ENCODE assay signal across 2 cellular contexts in genomic region chr3:13093687-13094086, GRCh38.
TF ChIP-seq lines count a peak whose summit lies in the region.

No MANE protein-coding gene starts in this region.

TF ChIP-seq in K562, 482 proteins besides CTCF, POLR2A, EP300 and RAD21 (continues in another document):
- TF ChIP-seq RAD51 (IDR thresholded peaks at IDR 0.05; ENCODE audit: borderline replicate concordance, low read depth) = peak; percentile 91
- no peak for TF ChIP-seq SAP30 (IDR thresholded peaks at IDR 0.05; ENCODE audit: borderline replicate concordance, insufficient read depth, low read depth, low read length, poor library complexity, severe bottlenecking)
- peak; percentile 59 for TF ChIP-seq NFYB (IDR thresholded peaks at IDR 0.05; ENCODE audit: extremely low read depth, insufficient read length)
- TF ChIP-seq PHF21A (IDR thresholded peaks at IDR 0.05; ENCODE audit: borderline replicate concordance, low read depth) = no peak
- TF ChIP-seq ZNF311 (CRISPR knock-in tag; IDR thresholded peaks at IDR 0.05) = no peak
- peak; percentile 40; the same call in 1 of the 2 replicates for TF ChIP-seq BHLHE40 (IDR thresholded peaks at IDR 0.05; ENCODE audit: low read length)
- no peak for TF ChIP-seq SPI1 (IDR thresholded peaks at IDR 0.05; ENCODE audit: borderline replicate concordance, low read depth, low read length)
- no peak for TF ChIP-seq SP1 (CRISPR knock-in tag; IDR thresholded peaks at IDR 0.05)
- peak; percentile 79; the same call in 1 of the 2 replicates for TF ChIP-seq TOE1 (IDR thresholded peaks at IDR 0.05; ENCODE audit: borderline replicate concordance)
- no peak for TF ChIP-seq TOE1 (CRISPR knock-in tag; IDR thresholded peaks at IDR 0.05; ENCODE audit: borderline replicate concordance, low read depth)
- TF ChIP-seq RBM25 (IDR thresholded peaks at IDR 0.05; ENCODE audit: low read depth, low read length, severe bottlenecking) = peak; percentile 50
- TF ChIP-seq STAT5A (IDR thresholded peaks at IDR 0.05; ENCODE audit: borderline replicate concordance, low read length) = no peak
- TF ChIP-seq USF1 (CRISPR knock-in tag; IDR thresholded peaks at IDR 0.05) = peak; percentile 95
- no peak for TF ChIP-seq HIVEP1 (CRISPR knock-in tag; IDR thresholded peaks at IDR 0.05)
- no peak for TF ChIP-seq ZBTB49 (CRISPR knock-in tag; IDR thresholded peaks at IDR 0.05; ENCODE audit: borderline replicate concordance)
- no peak for TF ChIP-seq RERE (CRISPR knock-in tag; IDR thresholded peaks at IDR 0.05; ENCODE audit: borderline replicate concordance)
- peak in 1 of 2 experiments; percentile 19 for TF ChIP-seq E2F6 (IDR thresholded peaks at IDR 0.05; ENCODE audit: borderline replicate concordance in 1 of 2, extremely low read depth in 1 of 2, insufficient read depth in 1 of 2, insufficient read length in 1 of 2, low read depth in 1 of 2, low read length in 1 of 2, poor library complexity in 1 of 2, severe bottlenecking in 1 of 2)
- TF ChIP-seq HDAC3 (IDR thresholded peaks at IDR 0.05; ENCODE audit: borderline replicate concordance, partially characterized antibody) = no peak
- TF ChIP-seq ZNF347 (CRISPR knock-in tag; IDR thresholded peaks at IDR 0.05; ENCODE audit: low read depth) = no peak

TF ChIP-seq in GM12891, 5 proteins besides CTCF, POLR2A, EP300 and RAD21:
- TF ChIP-seq TAF1 (IDR thresholded peaks at IDR 0.05; ENCODE audit: low read depth, low read length) = no peak
- no peak for TF ChIP-seq SPI1 (IDR thresholded peaks at IDR 0.05; ENCODE audit: low read depth, low read length)
- no peak for TF ChIP-seq POU2F2 (IDR thresholded peaks at IDR 0.05; ENCODE audit: low read depth, low read length)
- TF ChIP-seq POLR2AphosphoS5 (IDR thresholded peaks at IDR 0.05; ENCODE audit: low read depth, low read length) = no peak
- no peak for TF ChIP-seq PAX5 (IDR thresholded peaks at IDR 0.05; ENCODE audit: insufficient read depth, low read length, severe bottlenecking)
